Comparison of ENCODE assay signal across 22 cellular contexts in genomic region chr20:62048346-62048761, GRCh38. TPM values are rescaled to one million over a fixed set of nuclear protein-coding genes. Genes with fewer than 3 reads are reported as not detected.
DNase-seq lines count a peak whose midpoint lies in the region; ATAC-seq, FAIRE-seq and TF ChIP-seq lines count a peak whose summit lies in the region.
"Had no signal": no experiment of that assay in that cellular context is flagged by ENCODE, and none has a peak within 500 bp of the region (broad histone marks: within the 10 kb centered on the region; RNA-seq: fewer than 3 reads in every experiment).

No MANE protein-coding gene starts in this region.

- no peak for FAIRE-seq in HepG2 (lab: Jason Lieb, UNC)
- FAIRE-seq: G401.6, GM12891 had no signal

- H3K36me3 ChIP-seq in HEK293 (ENCODE audit: control insufficient read depth in 2 of 2, insufficient read depth in 1 of 2, low read length in 2 of 2) (no peaks in the 10 kb centered on the region), Panc1 (ENCODE audit: control insufficient read depth, insufficient read depth, low read length) (no peaks in the 10 kb centered on the region), HepG2 (replicated peaks in 1 of 2; ENCODE audit: control insufficient read depth in 1 of 2, insufficient read depth in 2 of 2, low read length in 2 of 2) (peaks cover 14% of the 10 kb centered on the region in 2 experiments; a peak in 3 of 5 replicates), spleen (peaks cover 0 to 17% (median 0%) of the 10 kb centered on the region in 6 donors)
- H3K36me3 ChIP-seq: MG63 had no signal

- TF ChIP-seq POLR2A in HepG2 (IDR thresholded peaks at IDR 0.05; ENCODE audit: insufficient read depth in 1 of 2, low read depth in 2 of 2, low read length in 2 of 2) (no peak), spleen (IDR thresholded peaks at IDR 0.05) (no peak)

- no peak overlapping the region for H3K4me2 ChIP-seq in HepG2 (ENCODE audit: low read depth, low read length)
- H3K4me2 ChIP-seq: GM23338, SK-N-SH had no signal

- POLR2A ChIA-PET in HEK293 (lab: Yijun Ruan, JAX) (no interaction called here), Panc1 (lab: Charles Lee) (no interaction called here), HepG2 (lab: Yijun Ruan, JAX) (no interaction called here)

- WGBS in HepG2 (ENCODE audit: low lambda C conversion rate) = 97% methylated on average over 6 of the region's 7 CpGs
- 90 to 94% (median 93%) methylated on average over 6 to 7 of the region's 7 CpGs for WGBS in spleen, 5 donors
- WGBS in right cardiac atrium = 90% methylated on average over 7 of the region's 7 CpGs

- H3K27me3 ChIP-seq in Panc1 (ENCODE audit: control insufficient read depth, insufficient read depth, low read length) (no peaks in the 10 kb centered on the region), HepG2 (ENCODE audit: control insufficient read depth in 1 of 2, insufficient read depth in 2 of 2, low read length in 2 of 2) (no peaks in the 10 kb centered on the region), spleen (replicated peaks in 1 of 7) (no peaks in the 10 kb centered on the region), right cardiac atrium (ENCODE audit: control insufficient read depth, insufficient read depth) (no peaks in the 10 kb centered on the region)
- H3K27me3 ChIP-seq: MG63, Peyer's patch had no signal

- peaks cover 95% of the 10 kb centered on the region for H3K79me2 ChIP-seq in HepG2 (ENCODE audit: insufficient read depth, low read length)

- H3K9me3 ChIP-seq in HEK293 (ENCODE audit: control insufficient read depth, insufficient read depth, low read depth, low read length) (no peaks in the 10 kb centered on the region), Panc1 (ENCODE audit: control insufficient read depth, insufficient read depth, low read depth, low read length) (no peaks in the 10 kb centered on the region), HepG2 (ENCODE audit: low read length) (no peaks in the 10 kb centered on the region), spleen (no peaks in the 10 kb centered on the region), right cardiac atrium (ENCODE audit: control insufficient read depth, low read length) (no peaks in the 10 kb centered on the region)
- H3K9me3 ChIP-seq: MG63, Peyer's patch, SK-N-SH had no signal

- peaks cover 23% of the 10 kb centered on the region for H4K20me1 ChIP-seq in HepG2 (ENCODE audit: insufficient read depth, low read length)

- DNase-seq in Panc1 (ENCODE audit: low read depth, low spot score) (no peak), HepG2 (ENCODE audit: low spot score) (no peak), spleen (peak; percentile 55), right cardiac atrium (no peak), DMS114 treated with DMSO at 0.1 percent for 48 hours (lab: John Stamatoyannopoulos, UW; ENCODE audit: unreplicated experiment) (no peak)
- DNase-seq: C1 segment of cervical spinal cord; CD4-positive, alpha-beta memory T cell; COR-L47; KBM-7; MG63; NCI-H1105 treated with DMSO at 0.1 percent for 48 hours; NCI-H146; NCI-H2029; NCI-H446 treated with DMSO at 0.1 percent for 48 hours; NCI-H526; SK-N-SH had no signal

- no TSS peak for BruUV-seq in Panc1 (replicated peaks; lab: Mats Ljungman, UMichigan)
- BruUV-seq in HepG2 (replicated peaks; lab: Mats Ljungman, UMichigan) = no TSS peak

- TF ChIP-seq RAD21 in HepG2 (CRISPR knock-in tag; IDR thresholded peaks at IDR 0.05) = no peak

- no peak overlapping the region for H2AFZ ChIP-seq in HepG2 (ENCODE audit: low read length)
- H2AFZ ChIP-seq: GM23338 had no signal

- no peak overlapping the region for H3K4me3 ChIP-seq in HEK293 (ENCODE audit: low read depth, low read length)
- H3K4me3 ChIP-seq in Panc1 (ENCODE audit: low read depth in 2 of 2, low read length in 2 of 2) = no peak overlapping the region
- H3K4me3 ChIP-seq in HepG2 (replicated peaks in 1 of 3; ENCODE audit: insufficient read depth in 1 of 3, low read depth in 2 of 3, low read length in 3 of 3) = no peak overlapping the region
- H3K4me3 ChIP-seq in spleen = no peak overlapping the region
- no peak overlapping the region for H3K4me3 ChIP-seq in right cardiac atrium (ENCODE audit: low read length)
- H3K4me3 ChIP-seq: GM23338, MG63, Peyer's patch had no signal

- CTCF ChIA-PET in HEK293 (lab: Yijun Ruan, JAX) = interaction anchor here (0.7 kb wide), 1 partner anchor 102 kb away, joined by 3 read pairs; no protein-coding TSS in a partner anchor
- CTCF ChIA-PET in Panc1 (lab: Charles Lee) = no interaction called here
- CTCF ChIA-PET in HepG2 (lab: Yijun Ruan, JAX; ENCODE audit: low intra/inter-chr PET ratio, low total read pairs) = no interaction called here

- ATAC-seq in Panc1 (0 out of 2 replicates have a peak, but pooled peaks have one; percentile 24), HepG2 (no peak), HG03571 (IDR thresholded peaks at IDR 0.05; ENCODE audit: unreplicated experiment) (no peak), right cardiac atrium (no peak)
- ATAC-seq: GM23338 had no signal

- no peak for TF ChIP-seq EP300 in HepG2 (IDR thresholded peaks at IDR 0.05; ENCODE audit: low read depth in 2 of 2, low read length in 2 of 2)
- TF ChIP-seq EP300 in HepG2 (CRISPR knock-in tag; IDR thresholded peaks at IDR 0.05; ENCODE audit: borderline replicate concordance) = no peak

- intact Hi-C loops in Panc1 (cut with micrococcal nuclease; ENCODE audit: unreplicated experiment) (no loop called here), HepG2 (cut with micrococcal nuclease; ENCODE audit: unreplicated experiment) (no loop called here), spleen (cut with DNase I; ENCODE audit: low total_unique reads) (no loop called here), right cardiac atrium (cut with DNase I) (no loop called here)

- no peak for TF ChIP-seq CTCF in HEK293 (tag by site-specific recombination; IDR thresholded peaks at IDR 0.05)
- no peak for TF ChIP-seq CTCF in Panc1 (IDR thresholded peaks at IDR 0.05)
- no peak for TF ChIP-seq CTCF in HepG2 (CRISPR knock-in tag; IDR thresholded peaks at IDR 0.05)
- TF ChIP-seq CTCF in spleen (IDR thresholded peaks at IDR 0.05 in 8 of 11, conservative IDR thresholded peaks at IDR 0.05 in 3 of 11) = no peak

- H3K9ac ChIP-seq in HepG2 (ENCODE audit: insufficient read depth, low read depth, low read length) = no peak overlapping the region
- H3K9ac ChIP-seq: SK-N-SH had no signal

- in situ Hi-C loops in Panc1 (cut with HindIII; ENCODE audit: low pct_unique_long_range_greater_than_20kb, low sequenced_read_pairs) = no loop called here
- in situ Hi-C loops in HepG2 (cut with HindIII; ENCODE audit: extremely low pct_ligation_motif_present, low pct_unique_long_range_greater_than_20kb) = no loop called here

- peaks cover 14% of the 10 kb centered on the region for H3K4me1 ChIP-seq in HEK293 (ENCODE audit: control insufficient read depth, insufficient read depth, low read length)
- no peaks in the 10 kb centered on the region; the same call in 1 of the 2 replicates for H3K4me1 ChIP-seq in Panc1 (ENCODE audit: control insufficient read depth, insufficient read depth, low read length)
- H3K4me1 ChIP-seq in HepG2 (ENCODE audit: insufficient read depth, low read length) = peaks cover 20% of the 10 kb centered on the region
- H3K4me1 ChIP-seq in spleen = peaks cover 0 to 65% (median 38%) of the 10 kb centered on the region in 6 donors
- no peaks in the 10 kb centered on the region for H3K4me1 ChIP-seq in right cardiac atrium (ENCODE audit: control insufficient read depth, insufficient read depth, low read length)
- H3K4me1 ChIP-seq: Peyer's patch had no signal

- no peak overlapping the region for H3K27ac ChIP-seq in HEK293 (ENCODE audit: extremely low read depth, low read depth, low read length)
- no peak overlapping the region for H3K27ac ChIP-seq in Panc1 (ENCODE audit: low read length)
- no peak overlapping the region for H3K27ac ChIP-seq in HepG2 (ENCODE audit: extremely low read length, insufficient read depth, low read length)
- no peak overlapping the region for H3K27ac ChIP-seq in spleen
- H3K27ac ChIP-seq in right cardiac atrium (ENCODE audit: low read length) = no peak overlapping the region
- H3K27ac ChIP-seq: Peyer's patch had no signal

TF ChIP-seq in HepG2, 621 proteins besides CTCF, POLR2A, EP300 and RAD21 (continues in another document):
- no peak for TF ChIP-seq ZNF333 (CRISPR knock-in tag; IDR thresholded peaks at IDR 0.05; ENCODE audit: borderline replicate concordance)

RNA-seq across cellular contexts. Expression of gene TAF4, which starts 17.3 kb away (rescaled TPM):
- total RNA-seq in Panc1 (2021; ENCODE audit: unreplicated experiment) (21.0 TPM), HepG2 (2016; rRNA removed; fragmentation: Illumina TruSeq; extraction: Trizol) (12.0 and 12.2 TPM in 2 replicates), spleen (10 to 100 TPM; 15.5 to 28.3 (median 18.6) TPM), right cardiac atrium (10 to 100 TPM in 1 of 4 donors, 1 to 10 TPM in 3; 7.0 to 13.6 (median 8.6) TPM)
- 27.9 TPM for polyA plus RNA-seq in Panc1 (2012; ENCODE audit: insufficient read length)
- total RNA-seq in HepG2 (2016; cell fraction: cytosol; rRNA removed; fragmentation: Illumina TruSeq; extraction: Trizol; ENCODE audit: low read depth) = 13.2 and 13.9 TPM in 2 replicates
- 10.5 and 10.7 TPM in 2 replicates for total RNA-seq in HepG2 (2016; cell fraction: insoluble cytoplasmic fraction; rRNA removed; fragmentation: Illumina TruSeq; extraction: Trizol)
- 14.0 and 18.0 TPM in 2 replicates for total RNA-seq in HepG2 (2016; cell fraction: membrane; rRNA removed; fragmentation: Illumina TruSeq; extraction: Trizol)
- 14.1 and 16.1 TPM in 2 replicates for total RNA-seq in HepG2 (2016; cell fraction: nucleus; rRNA removed; fragmentation: Illumina TruSeq; extraction: Trizol)
- polyA plus RNA-seq in HepG2 (2011; rRNA removed) (5.9 and 6.6 TPM in 2 replicates), spleen (1 to 10 TPM; 4.3 to 7.2 (median 4.4) TPM), right cardiac atrium (3.8 TPM)
- 5.5 and 6.6 TPM in 2 replicates for polyA plus RNA-seq in HepG2 (2011; cell fraction: cytosol; rRNA removed)
- polyA plus RNA-seq in HepG2 (2011; cell fraction: nucleus; rRNA removed) = 27.0 and 32.1 TPM in 2 replicates
- 18.4 and 21.6 TPM in 2 replicates for polyA plus RNA-seq in HepG2 (2012)
- polyA plus RNA-seq in HepG2 (2016; cell fraction: cytosol; fragmentation: Illumina TruSeq; extraction: Trizol; ENCODE audit: low read depth) = 2.0 and 2.2 TPM in 2 replicates
- 19.2 and 31.8 TPM in 2 replicates for polyA plus RNA-seq in HepG2 (2016; cell fraction: insoluble cytoplasmic fraction; fragmentation: Illumina TruSeq; extraction: Trizol; ENCODE audit: low read depth)
- 8.0 and 10.2 TPM in 2 replicates for polyA plus RNA-seq in HepG2 (2016; cell fraction: membrane; fragmentation: Illumina TruSeq; extraction: Trizol; ENCODE audit: low read depth)
- 44.2 and 48.9 TPM in 2 replicates for polyA plus RNA-seq in HepG2 (2016; cell fraction: nucleus; fragmentation: Illumina TruSeq; extraction: Trizol; ENCODE audit: insufficient read depth, low read depth)
- 9.9 and 36.8 TPM in 2 replicates for polyA minus RNA-seq in HepG2 (2011; rRNA and poly(A)+ RNA removed; ENCODE audit: low replicate concordance)
- 21.1 and 21.8 TPM in 2 replicates for polyA minus RNA-seq in HepG2 (2011; cell fraction: cytosol; rRNA and poly(A)+ RNA removed)
- polyA minus RNA-seq in HepG2 (2011; cell fraction: nucleus; rRNA and poly(A)+ RNA removed) = 21.1 and 25.4 TPM in 2 replicates
